Comparison of ENCODE assay signal across 1 cellular context in genomic region chr10:98364432-98365102, GRCh38.
TF ChIP-seq lines count a peak whose summit lies in the region.

No MANE protein-coding gene starts in this region.

TF ChIP-seq in IMR-90, 13 proteins besides CTCF, POLR2A, EP300 and RAD21 (continued from another document):
- no peak for TF ChIP-seq ELK1 (IDR thresholded peaks at IDR 0.05; ENCODE audit: borderline replicate concordance, low read depth, low read length)
